ENCODE assay signal across 18 cellular contexts in genomic region chr3:155211940-155212339, GRCh38.
DNase-seq lines count a peak whose midpoint lies in the region; TF ChIP-seq lines count a peak whose summit lies in the region.
"Had no signal": no experiment of that assay in that cellular context is flagged by ENCODE, and none has a peak within 500 bp of the region (broad histone marks: within the 10 kb centered on the region; RNA-seq: fewer than 3 reads in every experiment).

No MANE protein-coding gene starts in this region.

- H3K4me3 ChIP-seq in prostate gland, result no peak overlapping the region
- H3K4me3 ChIP-seq: A549, BLaER1, GM12878 had no signal

- H3K27ac ChIP-seq in C4-2B (peak overlapping the region; percentile 60; the same call in 1 of the 2 replicates), VCaP (peak overlapping the region; percentile 93), prostate gland (peak overlapping the region; percentile 8 to 68)
- H3K27ac ChIP-seq: A549, BLaER1 had no signal

- TF ChIP-seq POLR2A in prostate gland (IDR thresholded peaks at IDR 0.05), result no peak

- intact Hi-C loops in prostate gland (cut with DNase I), result no loop called here

- no peaks in the 10 kb centered on the region for H3K9me3 ChIP-seq in prostate gland
- H3K9me3 ChIP-seq: A549 had no signal

- no peaks in the 10 kb centered on the region for H3K27me3 ChIP-seq in prostate gland (replicated peaks; ENCODE audit: insufficient read depth)
- H3K27me3 ChIP-seq: BLaER1 had no signal

- TF ChIP-seq CTCF in C4-2B (conservative IDR thresholded peaks at IDR 0.05) (no peak), VCaP (conservative IDR thresholded peaks at IDR 0.05) (no peak), prostate gland (IDR thresholded peaks at IDR 0.05) (no peak)

- peak; percentile 29 for DNase-seq in HT-29 (ENCODE audit: low spot score)
- no peak for DNase-seq in prostate gland (ENCODE audit: low spot score)
- no peak for DNase-seq in stimulated activated naive CD4-positive, alpha-beta T cell (lab: John Stamatoyannopoulos, UW)
- no peak for DNase-seq in NCI-H748 treated with DMSO at 0.1 percent for 48 hours (lab: John Stamatoyannopoulos, UW)
- no peak for DNase-seq in NCI-H2081 (lab: John Stamatoyannopoulos, UW)
- DNase-seq: CD8-positive, alpha-beta T cell; DMS 273 treated with DMSO at 0.1 percent for 48 hours; DMS53; DND-41; EL; GOT3; H7; HFFc6 had no signal

- H3K4me1 ChIP-seq in prostate gland (replicated peaks), result no peaks in the 10 kb centered on the region
- H3K4me1 ChIP-seq: A549 had no signal

- H3K36me3 ChIP-seq in prostate gland, result no peaks in the 10 kb centered on the region
- H3K36me3 ChIP-seq: BLaER1 had no signal

Comparison
In these comparisons a context has a peak if more than half of its experiments do, and no peak if none do; other contexts are left out.
1. H3K27ac ChIP-seq: peak in every context shown above with its lines; median percentile 93 in VCaP; 60 in C4-2B; 38 in prostate gland.